ENCODE assay signal across 13 cellular contexts in genomic region chr12:51388826-51389225, GRCh38.
DNase-seq lines count a peak whose midpoint lies in the region; ATAC-seq lines count a peak whose summit lies in the region.
"Had no signal": no experiment of that assay in that cellular context is flagged by ENCODE, and none has a peak within 500 bp of the region (broad histone marks: within the 10 kb centered on the region; RNA-seq: fewer than 3 reads in every experiment).

No MANE protein-coding gene starts in this region.

- peaks cover 7% of the 10 kb centered on the region; the same call in 1 of the 2 replicates for H3K36me3 ChIP-seq in HUES6 (ENCODE audit: control insufficient read depth, insufficient read depth, low read length)

- H3K27ac ChIP-seq in HUES6 (ENCODE audit: low read depth, low read length), result no peak overlapping the region
- peak overlapping the region; percentile 80 for H3K27ac ChIP-seq in layer of hippocampus (ENCODE audit: low read depth, low read length)
- H3K27ac ChIP-seq: testis had no signal

- peaks cover 20 to 40% of the 10 kb centered on the region in 2 donors for H3K36me3 Mint-ChIP-seq in stimulated activated naive B cell treated with anti-CD40 and anti-IgM and Interleukin-4, amounts not matched to agents 10 μg/mL and 1 μg/mL and 100 μg/mL, for 72 hours
- H3K36me3 Mint-ChIP-seq in activated T-cell treated with anti-CD3 and anti-CD28 coated beads, Interleukin-2, amount 50 U/mL, for 24 hours (ENCODE audit: low read depth), result peaks cover 5% of the 10 kb centered on the region
- H3K36me3 Mint-ChIP-seq: activated naive CD4-positive, alpha-beta T cell treated with anti-CD3 and anti-CD28 coated beads, Interleukin-2, amount 50 U/mL, for 72 hours had no signal

- peaks cover 44% of the 10 kb centered on the region for H3K4me1 ChIP-seq in HUES6 (ENCODE audit: control insufficient read depth, insufficient read depth, low read length)
- H3K4me1 ChIP-seq: testis had no signal

- peak overlapping the region; percentile 1 for H3K27ac Mint-ChIP-seq in stimulated activated naive B cell treated with anti-CD40 and anti-IgM and Interleukin-4, amounts not matched to agents 10 μg/mL and 1 μg/mL and 100 μg/mL, for 72 hours
- H3K27ac Mint-ChIP-seq in activated T-cell treated with anti-CD3 and anti-CD28 coated beads, Interleukin-2, amount 50 U/mL, for 24 hours, result no peak overlapping the region
- H3K27ac Mint-ChIP-seq: activated naive CD4-positive, alpha-beta T cell treated with anti-CD3 and anti-CD28 coated beads, Interleukin-2, amount 50 U/mL, for 72 hours had no signal

- no peaks in the 10 kb centered on the region for H3K9me3 ChIP-seq in HUES6 (ENCODE audit: control insufficient read depth, insufficient read depth, low read depth, low read length)
- H3K9me3 ChIP-seq: testis had no signal

- H3K9ac ChIP-seq in HUES6 (ENCODE audit: low read length), result peak overlapping the region; percentile 33

- H3K9me3 Mint-ChIP-seq in stimulated activated naive B cell treated with anti-CD40 and anti-IgM and Interleukin-4, amounts not matched to agents 10 μg/mL and 1 μg/mL and 100 μg/mL, for 72 hours, result no peaks in the 10 kb centered on the region
- no peaks in the 10 kb centered on the region for H3K9me3 Mint-ChIP-seq in activated T-cell treated with anti-CD3 and anti-CD28 coated beads, Interleukin-2, amount 50 U/mL, for 24 hours
- H3K9me3 Mint-ChIP-seq: activated naive CD4-positive, alpha-beta T cell treated with anti-CD3 and anti-CD28 coated beads, Interleukin-2, amount 50 U/mL, for 72 hours had no signal

- H3K4me1 Mint-ChIP-seq in stimulated activated naive B cell treated with anti-CD40 and anti-IgM and Interleukin-4, amounts not matched to agents 10 μg/mL and 1 μg/mL and 100 μg/mL, for 72 hours, result peaks cover 57 to 71% of the 10 kb centered on the region in 2 donors
- peaks cover 61% of the 10 kb centered on the region for H3K4me1 Mint-ChIP-seq in activated T-cell treated with anti-CD3 and anti-CD28 coated beads, Interleukin-2, amount 50 U/mL, for 24 hours (ENCODE audit: low read depth)

- no peak overlapping the region for H3K4me3 Mint-ChIP-seq in stimulated activated naive B cell treated with anti-CD40 and anti-IgM and Interleukin-4, amounts not matched to agents 10 μg/mL and 1 μg/mL and 100 μg/mL, for 72 hours
- no peak overlapping the region for H3K4me3 Mint-ChIP-seq in activated T-cell treated with anti-CD3 and anti-CD28 coated beads, Interleukin-2, amount 50 U/mL, for 24 hours

- H3K4me3 ChIP-seq in HUES6 (ENCODE audit: low read depth, low read length), result no peak overlapping the region
- H3K4me3 ChIP-seq: testis had no signal

- H3K27me3 ChIP-seq in HUES6 (ENCODE audit: control insufficient read depth, insufficient read depth, low read length) (peaks cover 7% of the 10 kb centered on the region; the same call in 1 of the 2 replicates), layer of hippocampus (ENCODE audit: control insufficient read depth, insufficient read depth, low read length) (no peaks in the 10 kb centered on the region)
- H3K27me3 ChIP-seq: testis had no signal

- no peak for ATAC-seq in stimulated activated naive B cell treated with anti-CD40 and anti-IgM and Interleukin-4, amounts not matched to agents 10 μg/mL and 1 μg/mL and 100 μg/mL, for 72 hours (replicated peaks)
- ATAC-seq: right cardiac atrium had no signal

- DNase-seq in amniotic epithelial cell (ENCODE audit: low read depth), result peak; percentile 75
- no peak for DNase-seq in stimulated activated naive B cell treated with anti-CD40 and anti-IgM and Interleukin-4, amounts not matched to agents 10 μg/mL and 1 μg/mL and 100 μg/mL, for 72 hours
- DNase-seq in activated T-cell treated with anti-CD3 and anti-CD28 coated beads, Interleukin-2, amount 50 U/mL, for 24 hours, result no peak
- DNase-seq in RKO (ENCODE audit: low spot score), result no peak
- DNase-seq in stimulated activated naive CD4-positive, alpha-beta T cell (lab: John Stamatoyannopoulos, UW), result no peak
- DNase-seq: cerebellar nuclear complex, NCI-H2081 treated with DMSO at 0.1 percent for 48 hours, T1000, testis had no signal

- no peaks in the 10 kb centered on the region for H3K27me3 Mint-ChIP-seq in stimulated activated naive B cell treated with anti-CD40 and anti-IgM and Interleukin-4, amounts not matched to agents 10 μg/mL and 1 μg/mL and 100 μg/mL, for 72 hours
- H3K27me3 Mint-ChIP-seq in activated T-cell treated with anti-CD3 and anti-CD28 coated beads, Interleukin-2, amount 50 U/mL, for 24 hours, result no peaks in the 10 kb centered on the region
